ENCODE assay signal across 9 cellular contexts in the genomic region with DNA sequence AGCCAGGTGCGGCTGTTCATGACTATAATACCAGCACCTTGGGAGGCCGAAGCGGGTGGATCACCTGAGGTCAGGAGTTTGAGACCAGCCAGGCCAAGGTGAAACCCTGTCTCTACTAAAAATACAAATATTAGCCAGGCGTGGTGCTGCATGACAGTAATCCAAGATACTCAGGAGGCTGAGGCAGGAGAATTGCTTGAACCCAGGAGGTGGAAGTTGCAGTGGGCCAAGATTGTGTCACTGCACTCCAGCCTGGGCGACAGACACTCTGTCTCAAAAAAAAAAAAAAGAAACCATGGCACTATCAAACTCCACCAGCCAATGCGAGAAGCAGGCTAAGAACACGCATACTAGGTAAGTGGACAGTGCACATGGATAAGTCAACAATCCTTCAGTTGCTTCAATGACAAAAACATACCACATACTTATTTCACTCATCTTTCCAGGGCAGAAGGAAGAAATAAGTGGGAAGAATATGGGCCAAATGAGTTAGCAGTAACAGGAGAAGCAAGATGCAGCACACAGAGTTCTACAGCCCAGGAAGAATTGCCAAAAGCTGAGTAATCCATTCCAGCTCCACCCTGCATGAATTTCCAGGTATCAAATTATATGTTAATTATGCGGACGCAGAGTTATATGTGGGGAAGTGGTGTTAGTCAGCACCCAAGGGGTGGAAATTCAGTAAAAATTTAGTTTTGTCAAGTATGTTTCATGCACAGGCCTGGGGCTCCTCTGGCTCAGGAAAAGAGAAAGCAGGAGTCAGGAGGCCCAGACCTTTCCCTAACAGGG. TPM values are rescaled to one million over a fixed set of nuclear protein-coding genes. Genes with fewer than 3 reads are reported as not detected.
A peak's percentile ranks its signal among the peaks of the same experiment; 100 is the strongest.
DNase-seq lines count a peak whose midpoint lies in the region; ATAC-seq and TF ChIP-seq lines count a peak whose summit lies in the region.
"Had no signal": no experiment of that assay in that cellular context is flagged by ENCODE, and none has a peak within 500 bp of the region (broad histone marks: within the 10 kb centered on the region; RNA-seq: fewer than 3 reads in every experiment).

No MANE protein-coding gene starts in this region.

- peak overlapping the region in 5 of 7 donors; percentile 10 to 77 (median 59) for H3K27ac Mint-ChIP-seq in CD14-positive monocyte
- no peak overlapping the region for H3K27ac Mint-ChIP-seq in stimulated activated naive B cell treated with anti-CD40 and anti-IgM and Interleukin-4, amounts not matched to agents 10 μg/mL and 1 μg/mL and 100 μg/mL, for 72 hours

- no peaks in the 10 kb centered on the region for H3K9me3 Mint-ChIP-seq in CD14-positive monocyte
- no peaks in the 10 kb centered on the region for H3K9me3 Mint-ChIP-seq in stimulated activated naive B cell treated with anti-CD40 and anti-IgM and Interleukin-4, amounts not matched to agents 10 μg/mL and 1 μg/mL and 100 μg/mL, for 72 hours

- H3K27me3 Mint-ChIP-seq in CD14-positive monocyte (ENCODE audit: low read depth in 3 of 3): peaks cover 0 to 4% (median 0%) of the 10 kb centered on the region in 3 donors
- H3K27me3 Mint-ChIP-seq in stimulated activated naive B cell treated with anti-CD40 and anti-IgM and Interleukin-4, amounts not matched to agents 10 μg/mL and 1 μg/mL and 100 μg/mL, for 72 hours: no peaks in the 10 kb centered on the region

- H3K4me3 Mint-ChIP-seq in CD14-positive monocyte: no peak overlapping the region
- H3K4me3 Mint-ChIP-seq in stimulated activated naive B cell treated with anti-CD40 and anti-IgM and Interleukin-4, amounts not matched to agents 10 μg/mL and 1 μg/mL and 100 μg/mL, for 72 hours: peak overlapping the region in 1 of 2 donors; percentile 26

- H3K4me3 ChIP-seq in Peyer's patch: no peak overlapping the region

- TF ChIP-seq CTCF in CD14-positive monocyte (IDR thresholded peaks at IDR 0.05): no peak
- TF ChIP-seq CTCF in Peyer's patch (IDR thresholded peaks at IDR 0.05): no peak

- peaks cover 22% of the 10 kb centered on the region for H3K4me1 Mint-ChIP-seq in CD14-positive monocyte
- H3K4me1 Mint-ChIP-seq in stimulated activated naive B cell treated with anti-CD40 and anti-IgM and Interleukin-4, amounts not matched to agents 10 μg/mL and 1 μg/mL and 100 μg/mL, for 72 hours: peaks cover 6 to 13% of the 10 kb centered on the region in 2 donors

- DNase-seq in CD14-positive monocyte (ENCODE audit: low spot score) (no peak), Peyer's patch (peak in 1 of 3 donors; percentile 42), fibroblast of the conjunctiva (ENCODE audit: low read depth) (peak; percentile 94), renal cortical epithelial cell (ENCODE audit: low read depth) (peak; percentile 92), pons (ENCODE audit: low spot score) (no peak)
- DNase-seq in stimulated activated naive B cell treated with anti-CD40 and anti-IgM and Interleukin-4, amounts not matched to agents 10 μg/mL and 1 μg/mL and 100 μg/mL, for 72 hours: no peak
- DNase-seq: erythroblast had no signal

- H3K36me3 ChIP-seq in Peyer's patch: no peaks in the 10 kb centered on the region

- intact Hi-C loops in CD14-positive monocyte (cut with micrococcal nuclease): no loop called here

- H3K27ac ChIP-seq in Peyer's patch: peak overlapping the region; percentile 38 to 76 (median 72)

- H3K27me3 ChIP-seq in Peyer's patch: no peaks in the 10 kb centered on the region

- H3K4me1 ChIP-seq in Peyer's patch: peaks cover 0 to 21% (median 1%) of the 10 kb centered on the region in 4 donors

- H3K9me3 ChIP-seq in Peyer's patch: no peaks in the 10 kb centered on the region

- ATAC-seq in HG03280 (IDR thresholded peaks at IDR 0.05; ENCODE audit: unreplicated experiment) (no peak), HG02588 (IDR thresholded peaks at IDR 0.05; ENCODE audit: unreplicated experiment) (no peak)
- no peak for ATAC-seq in stimulated activated naive B cell treated with anti-CD40 and anti-IgM and Interleukin-4, amounts not matched to agents 10 μg/mL and 1 μg/mL and 100 μg/mL, for 72 hours (replicated peaks)

- no peak for TF ChIP-seq POLR2A in Peyer's patch (IDR thresholded peaks at IDR 0.05)

- peaks cover 0 to 4% of the 10 kb centered on the region in 2 donors for H3K36me3 Mint-ChIP-seq in CD14-positive monocyte
- H3K36me3 Mint-ChIP-seq in stimulated activated naive B cell treated with anti-CD40 and anti-IgM and Interleukin-4, amounts not matched to agents 10 μg/mL and 1 μg/mL and 100 μg/mL, for 72 hours: no peaks in the 10 kb centered on the region

RNA-seq across cellular contexts. Expression of a gene that starts 58.5 kb away (rescaled TPM):
- under 1 TPM; 0.42 to 0.43 TPM for polyA plus RNA-seq in CD14-positive monocyte
- 10 to 100 TPM in 3 of 4 donors, 1 to 10 TPM in 1; 6.3 to 39.6 (median 14.6) TPM for total RNA-seq in Peyer's patch
- total RNA-seq in renal cortical epithelial cell: 4.5 and 14.2 TPM in 2 replicates

Comparison
In these comparisons a context has a peak if more than half of its experiments do, and no peak if none do; other contexts are left out.
1. DNase-seq: peak in fibroblast of the conjunctiva (single experiment) and renal cortical epithelial cell (single experiment); none in CD14-positive monocyte (single experiment), pons (single experiment) and stimulated activated naive B cell treated with anti-CD40 and anti-IgM and Interleukin-4, amounts not matched to agents 10 μg/mL and 1 μg/mL and 100 μg/mL, for 72 hours (single experiment).